ENCODE assay signal across 26 cellular contexts in the genomic region with DNA sequence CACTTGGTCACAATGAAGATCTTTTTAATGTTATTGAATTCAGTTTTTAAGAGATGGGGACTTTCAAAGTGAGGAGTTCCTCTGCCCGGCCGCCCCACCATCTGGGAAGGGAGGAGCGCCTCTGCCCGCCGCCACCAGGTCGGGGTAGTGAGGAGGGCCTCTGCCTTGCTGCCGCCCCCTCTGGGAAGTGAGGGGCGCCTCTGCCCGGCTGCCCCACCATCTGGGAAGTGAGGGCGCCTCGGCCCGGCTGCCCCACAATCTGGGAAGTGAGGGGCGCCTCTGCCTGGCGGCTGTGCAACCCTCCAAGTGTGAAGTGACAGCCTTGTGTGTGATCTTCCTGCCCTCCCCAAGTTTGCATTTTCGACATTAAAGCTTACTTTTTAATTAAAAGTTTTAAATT.
"Had no signal": no experiment of that assay in that cellular context is flagged by ENCODE, and none has a peak within 500 bp of the region (broad histone marks: within the 10 kb centered on the region; RNA-seq: fewer than 3 reads in every experiment).

No MANE protein-coding gene starts in this region.

- H3K4me2 ChIP-seq: neural progenitor cell had no signal

- H3K4me3 ChIP-seq: left ventricle myocardium inferior, lung, neural progenitor cell, right atrium auricular region, right lobe of liver, skin epidermis, stomach, testis, thyroid gland, transverse colon, upper lobe of left lung, vagina had no signal

- ATAC-seq: natural killer cell; right lobe of liver; stimulated activated naive B cell treated with anti-CD40 and anti-IgM and Interleukin-4, amounts not matched to agents 10 μg/mL and 1 μg/mL and 100 μg/mL, for 72 hours; stimulated activated naive CD8-positive, alpha-beta T cell treated with anti-CD3 and anti-CD28 coated beads, Interleukin-15, Interleukin-2, amounts not matched to agents 100 U/mL and 50 U/mL, for 24 hours had no signal

- H3K27ac ChIP-seq: left ventricle myocardium inferior, neural progenitor cell, neutrophil, parathyroid adenoma, right atrium auricular region, right lobe of liver, skin epidermis, stomach, testis, thyroid gland, transverse colon, upper lobe of left lung, vagina had no signal

- H2AFZ ChIP-seq: neural progenitor cell, parathyroid adenoma had no signal

- H3K4me1 ChIP-seq: left ventricle myocardium inferior, neural progenitor cell, parathyroid adenoma, right atrium auricular region, right lobe of liver, stomach, testis, thyroid gland, transverse colon, upper lobe of left lung, vagina had no signal

- H3K9me3 ChIP-seq: neutrophil, right lobe of liver, testis, thyroid gland, vagina had no signal

- H3K27me3 ChIP-seq: neural progenitor cell, neutrophil, right atrium auricular region, right lobe of liver, stomach, testis, thyroid gland, transverse colon, upper lobe of left lung, vagina had no signal

- H3K79me2 ChIP-seq: parathyroid adenoma had no signal

- DNase-seq: islet precursor cell; left ventricle myocardium inferior; mesendoderm; naive B cell; natural killer cell; nephron progenitor cell; occipital lobe; right lobe of liver; stimulated activated CD4-positive, alpha-beta T cell treated with anti-CD3 and anti-CD28 coated beads, Interleukin-12 subunit alpha, Interleukin-12 subunit beta, amount 100 ng/mL, for 4 hours; stimulated activated CD4-positive, alpha-beta T cell treated with anti-CD3 and anti-CD28 coated beads, Interleukin-15, amount 100 ng/mL, for 24 hours; stimulated activated CD4-positive, alpha-beta T cell treated with anti-CD3 and anti-CD28 coated beads, Interleukin-2, amount 100 ng/mL, for 24 hours; stimulated activated CD4-positive, alpha-beta T cell treated with anti-CD3 and anti-CD28 coated beads, Interleukin-4, amount 100 ng/mL, for 1 hour; stimulated activated naive B cell treated with anti-CD40 and anti-IgM and Interleukin-4, amounts not matched to agents 10 μg/mL and 1 μg/mL and 100 μg/mL, for 72 hours; stimulated activated naive CD8-positive, alpha-beta T cell treated with anti-CD3 and anti-CD28 coated beads, Interleukin-15, Interleukin-2, amounts not matched to agents 100 U/mL and 50 U/mL, for 24 hours; stomach; testis; thyroid gland; transverse colon had no signal

- H3K36me3 ChIP-seq: left ventricle myocardium inferior, neural progenitor cell, neutrophil, right atrium auricular region, right lobe of liver, stomach, thyroid gland, transverse colon, upper lobe of left lung, vagina had no signal
